Comparison of ENCODE assay signal across 11 cellular contexts in genomic region chr6:36605560-36606391, GRCh38. TPM values are rescaled to one million over a fixed set of nuclear protein-coding genes. Genes with fewer than 3 reads are reported as not detected.
DNase-seq lines count a peak whose midpoint lies in the region; ATAC-seq, FAIRE-seq and TF ChIP-seq lines count a peak whose summit lies in the region.
"Had no signal": no experiment of that assay in that cellular context is flagged by ENCODE, and none has a peak within 500 bp of the region (broad histone marks: within the 10 kb centered on the region; RNA-seq: fewer than 3 reads in every experiment).

No MANE protein-coding gene starts in this region.

- no peak for FAIRE-seq in urothelium cell line (lab: Jason Lieb, UNC)
- FAIRE-seq: small intestine had no signal

- in situ Hi-C loops in Panc1 (cut with HindIII; ENCODE audit: low pct_unique_long_range_greater_than_20kb, low sequenced_read_pairs) = no loop called here

- no peak for TF ChIP-seq POLR2A in thyroid gland (IDR thresholded peaks at IDR 0.05)

- 0 out of 2 replicates have a peak, but pooled peaks have one; percentile 42 for ATAC-seq in Panc1
- ATAC-seq in HG03432 (IDR thresholded peaks at IDR 0.05; ENCODE audit: unreplicated experiment) = no peak

- H3K4me3 Mint-ChIP-seq in osteocyte (ENCODE audit: unreplicated experiment) = no peak overlapping the region

- H3K27ac ChIP-seq in Panc1 (ENCODE audit: low read length) (no peak overlapping the region), thyroid gland (no peak overlapping the region)
- H3K27ac ChIP-seq in effector memory CD4-positive, alpha-beta T cell (ENCODE audit: insufficient read depth, low read length, poor library complexity, severe bottlenecking) = peak overlapping the region; percentile 40

- no TSS peak for BruUV-seq in Panc1 (replicated peaks; lab: Mats Ljungman, UMichigan)

- H3K4me1 ChIP-seq in Panc1 (ENCODE audit: control insufficient read depth, insufficient read depth, low read length) (peaks cover 54% of the 10 kb centered on the region), thyroid gland (peaks cover 25 to 69% of the 10 kb centered on the region in 2 donors)
- peaks cover 26% of the 10 kb centered on the region for H3K4me1 ChIP-seq in effector memory CD4-positive, alpha-beta T cell (ENCODE audit: control insufficient read depth, insufficient read depth, low read length, poor library complexity, severe bottlenecking)

- TF ChIP-seq CTCF in Panc1 (IDR thresholded peaks at IDR 0.05) (no peak), osteocyte (IDR thresholded peaks at IDR 0.05) (no peak), thyroid gland (IDR thresholded peaks at IDR 0.05) (no peak)

- peaks cover 59% of the 10 kb centered on the region for H3K4me1 Mint-ChIP-seq in osteocyte (ENCODE audit: unreplicated experiment)

- H3K9me3 ChIP-seq in Panc1 (ENCODE audit: control insufficient read depth, insufficient read depth, low read depth, low read length) = no peaks in the 10 kb centered on the region
- no peaks in the 10 kb centered on the region for H3K9me3 ChIP-seq in effector memory CD4-positive, alpha-beta T cell (ENCODE audit: control insufficient read depth, low read length)
- H3K9me3 ChIP-seq in thyroid gland = no peaks in the 10 kb centered on the region
- H3K9me3 ChIP-seq: testis had no signal

- peak; percentile 48 for DNase-seq in DMS114 treated with DMSO at 0.1 percent for 48 hours (lab: John Stamatoyannopoulos, UW; ENCODE audit: unreplicated experiment)
- no peak for DNase-seq in Panc1 (ENCODE audit: low read depth, low spot score)
- DNase-seq in effector memory CD4-positive, alpha-beta T cell = no peak
- no peak for DNase-seq in osteocyte (ENCODE audit: extremely low spot score, unreplicated experiment)
- no peak for DNase-seq in thyroid gland
- DNase-seq in NCI-H524 treated with DMSO at 0.1 percent for 48 hours (lab: John Stamatoyannopoulos, UW) = no peak
- no peak for DNase-seq in urothelium cell line (ENCODE audit: low spot score)
- DNase-seq: activated CD4-positive, alpha-beta T cell treated with anti-CD3 and anti-CD28 coated beads for 48 hours; small intestine had no signal

- H3K27ac Mint-ChIP-seq in osteocyte (ENCODE audit: unreplicated experiment) = peak overlapping the region; percentile 76

- WGBS in thyroid gland, 2 donors = 86 to 87% methylated on average over 7 of the region's 7 CpGs

- no peak overlapping the region for H3K4me3 ChIP-seq in Panc1 (ENCODE audit: low read depth in 2 of 2, low read length in 2 of 2)
- no peak overlapping the region for H3K4me3 ChIP-seq in effector memory CD4-positive, alpha-beta T cell (ENCODE audit: insufficient read depth, low read depth, low read length, poor library complexity, severe bottlenecking)
- no peak overlapping the region for H3K4me3 ChIP-seq in thyroid gland (replicated peaks in 1 of 3)
- H3K4me3 ChIP-seq: testis had no signal

- H3K36me3 Mint-ChIP-seq in osteocyte (ENCODE audit: unreplicated experiment) = peaks cover 69% of the 10 kb centered on the region

- H3K27me3 ChIP-seq in Panc1 (ENCODE audit: control insufficient read depth, insufficient read depth, low read length) (no peaks in the 10 kb centered on the region), thyroid gland (no peaks in the 10 kb centered on the region)
- H3K27me3 ChIP-seq in effector memory CD4-positive, alpha-beta T cell (replicated peaks; ENCODE audit: control insufficient read depth, insufficient read depth, low read length, poor library complexity, severe bottlenecking) = no peaks in the 10 kb centered on the region
- H3K27me3 ChIP-seq: testis had no signal

- CTCF ChIA-PET in Panc1 (lab: Charles Lee) = interaction anchor here (0.6 kb wide), 1 partner anchor 57 kb away, joined by 3 read pairs; no protein-coding TSS in a partner anchor

- H3K27me3 Mint-ChIP-seq in osteocyte (ENCODE audit: unreplicated experiment) = no peaks in the 10 kb centered on the region

- intact Hi-C loops in Panc1 (cut with micrococcal nuclease; ENCODE audit: unreplicated experiment) = no loop called here
- intact Hi-C loops in thyroid gland (cut with DNase I) = no loop called here

- no peaks in the 10 kb centered on the region for H3K9me3 Mint-ChIP-seq in osteocyte (ENCODE audit: unreplicated experiment)

- POLR2A ChIA-PET in Panc1 (lab: Charles Lee) = no interaction called here

- H3K36me3 ChIP-seq in Panc1 (ENCODE audit: control insufficient read depth, insufficient read depth, low read length) (peaks cover 52% of the 10 kb centered on the region), thyroid gland (peaks cover 63 to 66% of the 10 kb centered on the region in 2 donors)
- H3K36me3 ChIP-seq in effector memory CD4-positive, alpha-beta T cell (ENCODE audit: control insufficient read depth, insufficient read depth, low read length) = peaks cover 76% of the 10 kb centered on the region

RNA-seq across cellular contexts. Expression of gene SRSF3, which starts 11.6 kb away (rescaled TPM):
- total RNA-seq in Panc1 (2021; ENCODE audit: unreplicated experiment) (356 TPM), osteocyte (209 and 216 TPM in 2 replicates), thyroid gland (100 to 1,000 TPM; 120 to 287 (median 144) TPM)
- 270 TPM for polyA plus RNA-seq in Panc1 (2012; ENCODE audit: insufficient read length)

RNA-seq across cellular contexts. Expression of gene STK38, which starts 58.5 kb away (rescaled TPM):
- total RNA-seq in Panc1 (2021; ENCODE audit: unreplicated experiment) = 44.7 TPM
- 26.8 TPM for polyA plus RNA-seq in Panc1 (2012; ENCODE audit: insufficient read length)
- total RNA-seq in osteocyte = 51.6 and 53.9 TPM in 2 replicates
- 10 to 100 TPM; 11.9 to 21.9 (median 14.1) TPM for total RNA-seq in thyroid gland
